In genomic region chr1:160992036-160992435, GRCh38 we compare ENCODE assay signal across 6 cellular contexts. TPM values are rescaled to one million over a fixed set of nuclear protein-coding genes. Genes with fewer than 3 reads are reported as not detected.
"Had no signal": no experiment of that assay in that cellular context is flagged by ENCODE, and none has a peak within 500 bp of the region (broad histone marks: within the 10 kb centered on the region; RNA-seq: fewer than 3 reads in every experiment).

No MANE protein-coding gene starts in this region.

RNA-seq across cellular contexts. Expression of gene F11R, which starts 28.9 kb away (rescaled TPM):
- total RNA-seq: SJCRH30 had no signal

RNA-seq across cellular contexts. Expression of gene ITLN2, which starts 37.4 kb away (rescaled TPM):
- total RNA-seq: LHCN-M2, MCF 10A, PC-3, Right ventricle myocardium inferior, RPMI7951, SJCRH30 had no signal

RNA-seq across cellular contexts. Expression of gene TSTD1, which starts 46.7 kb away (rescaled TPM):
- total RNA-seq: SJCRH30 had no signal
